ENCODE assay signal across 1 cellular context in the genomic region with DNA sequence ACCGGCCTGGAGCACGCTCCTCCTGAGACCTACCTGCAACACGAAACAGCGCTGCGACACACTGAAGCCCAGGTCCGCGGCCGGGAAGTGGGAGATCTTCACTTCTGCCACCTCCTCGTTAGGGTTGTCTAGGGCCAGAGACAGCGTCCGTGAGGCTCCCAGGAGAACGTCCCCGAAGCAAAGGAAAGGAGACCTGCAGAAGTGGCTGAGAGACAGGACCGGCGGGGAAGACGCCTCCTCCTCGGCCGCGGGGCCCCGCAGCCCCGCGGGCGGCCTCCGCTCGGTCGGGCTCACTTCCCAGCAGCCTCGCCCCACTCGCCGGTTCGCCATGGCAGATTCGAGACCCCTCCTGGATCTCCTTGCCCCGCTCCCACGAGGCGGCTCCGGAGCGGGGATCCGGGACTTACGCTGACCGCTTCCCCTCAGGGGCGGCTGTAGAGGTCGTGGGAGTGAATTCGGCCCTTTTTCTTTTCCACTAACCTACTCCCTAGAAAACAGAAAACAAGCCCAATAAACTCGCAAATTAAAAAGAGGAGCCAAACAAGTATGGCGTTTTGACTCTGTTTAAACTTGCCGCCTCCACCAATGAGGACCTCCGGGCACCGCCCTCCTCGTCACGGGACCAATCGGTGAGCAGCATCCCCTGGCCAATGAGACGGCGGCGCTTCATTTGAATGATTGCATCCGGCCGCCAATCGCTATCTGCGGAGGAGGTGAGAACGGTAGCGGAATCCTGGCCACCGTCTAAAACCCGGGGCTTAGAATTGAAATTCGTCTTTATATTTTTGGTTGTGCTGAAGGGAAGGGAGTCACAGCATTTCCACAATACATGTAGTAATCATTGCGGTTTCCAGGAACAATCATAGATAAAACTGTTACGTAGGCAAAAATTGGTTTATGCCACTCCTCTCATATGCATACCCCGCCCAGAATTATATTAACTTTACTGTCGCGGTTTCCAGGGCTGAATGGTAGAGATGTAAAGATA.
A peak's percentile ranks its signal among the peaks of the same experiment; 100 is the strongest.
TF ChIP-seq lines count a peak whose summit lies in the region.

Gene ASPM (minus strand): TSS at position 562 of the 988 bp plus-strand sequence. CDS start 232 bp downstream, at position 330.

TF ChIP-seq in K562, 482 proteins besides CTCF, POLR2A, EP300 and RAD21 (continued from another document and continues in another):
- TF ChIP-seq, protein P1, sequence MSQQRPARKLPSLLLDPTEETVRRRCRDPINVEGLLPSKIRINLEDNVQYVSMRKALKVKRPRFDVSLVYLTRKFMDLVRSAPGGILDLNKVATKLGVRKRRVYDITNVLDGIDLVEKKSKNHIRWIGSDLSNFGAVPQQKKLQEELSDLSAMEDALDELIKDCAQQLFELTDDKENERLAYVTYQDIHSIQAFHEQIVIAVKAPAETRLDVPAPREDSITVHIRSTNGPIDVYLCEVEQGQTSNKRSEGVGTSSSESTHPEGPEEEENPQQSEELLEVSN (IDR thresholded peaks at IDR 0.05; ENCODE audit: borderline replicate concordance in 1 of 2, extremely low read depth in 1 of 2, insufficient read depth in 1 of 2, insufficient read length in 1 of 2, low read depth in 1 of 2, low read length in 1 of 2, poor library complexity in 1 of 2, severe bottlenecking in 1 of 2), result peak in 1 of 2 experiments; percentile 37
- TF ChIP-seq, protein P2, sequence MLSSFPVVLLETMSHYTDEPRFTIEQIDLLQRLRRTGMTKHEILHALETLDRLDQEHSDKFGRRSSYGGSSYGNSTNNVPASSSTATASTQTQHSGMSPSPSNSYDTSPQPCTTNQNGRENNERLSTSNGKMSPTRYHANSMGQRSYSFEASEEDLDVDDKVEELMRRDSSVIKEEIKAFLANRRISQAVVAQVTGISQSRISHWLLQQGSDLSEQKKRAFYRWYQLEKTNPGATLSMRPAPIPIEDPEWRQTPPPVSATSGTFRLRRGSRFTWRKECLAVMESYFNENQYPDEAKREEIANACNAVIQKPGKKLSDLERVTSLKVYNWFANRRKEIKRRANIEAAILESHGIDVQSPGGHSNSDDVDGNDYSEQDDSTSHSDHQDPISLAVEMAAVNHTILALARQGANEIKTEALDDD (IDR thresholded peaks at IDR 0.05), result 0 out of 2 replicates have a peak, but pooled peaks have one; percentile 5
- peak in 1 of 2 experiments; percentile 79; a peak in 2 of 4 replicates for TF ChIP-seq SIN3A (IDR thresholded peaks at IDR 0.05; ENCODE audit: borderline replicate concordance in 2 of 2, control insufficient read depth in 1 of 2, low read depth in 2 of 2, low read length in 2 of 2)
- TF ChIP-seq MAZ (CRISPR knock-in tag; conservative IDR thresholded peaks at IDR 0.05 in 1 of 2, IDR thresholded peaks at IDR 0.05 in 1 of 2), result peak; percentile 25 to 67
- TF ChIP-seq, protein P3, sequence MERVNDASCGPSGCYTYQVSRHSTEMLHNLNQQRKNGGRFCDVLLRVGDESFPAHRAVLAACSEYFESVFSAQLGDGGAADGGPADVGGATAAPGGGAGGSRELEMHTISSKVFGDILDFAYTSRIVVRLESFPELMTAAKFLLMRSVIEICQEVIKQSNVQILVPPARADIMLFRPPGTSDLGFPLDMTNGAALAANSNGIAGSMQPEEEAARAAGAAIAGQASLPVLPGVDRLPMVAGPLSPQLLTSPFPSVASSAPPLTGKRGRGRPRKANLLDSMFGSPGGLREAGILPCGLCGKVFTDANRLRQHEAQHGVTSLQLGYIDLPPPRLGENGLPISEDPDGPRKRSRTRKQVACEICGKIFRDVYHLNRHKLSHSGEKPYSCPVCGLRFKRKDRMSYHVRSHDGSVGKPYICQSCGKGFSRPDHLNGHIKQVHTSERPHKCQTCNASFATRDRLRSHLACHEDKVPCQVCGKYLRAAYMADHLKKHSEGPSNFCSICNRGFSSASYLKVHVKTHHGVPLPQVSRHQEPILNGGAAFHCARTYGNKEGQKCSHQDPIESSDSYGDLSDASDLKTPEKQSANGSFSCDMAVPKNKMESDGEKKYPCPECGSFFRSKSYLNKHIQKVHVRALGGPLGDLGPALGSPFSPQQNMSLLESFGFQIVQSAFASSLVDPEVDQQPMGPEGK (CRISPR knock-in tag; IDR thresholded peaks at IDR 0.05; ENCODE audit: borderline replicate concordance), result no peak
- 0 out of 2 replicates have a peak, but pooled peaks have one; percentile 27 for TF ChIP-seq USF2 (CRISPR knock-in tag; IDR thresholded peaks at IDR 0.05)
- no peak for TF ChIP-seq GTF2F1 (IDR thresholded peaks at IDR 0.05; ENCODE audit: low read depth, low read length)
- 0 out of 2 replicates have a peak, but pooled peaks have one; percentile 26 for TF ChIP-seq RFX1 (IDR thresholded peaks at IDR 0.05)
- TF ChIP-seq OTX1 (CRISPR knock-in tag; IDR thresholded peaks at IDR 0.05), result no peak
- TF ChIP-seq, protein P4, sequence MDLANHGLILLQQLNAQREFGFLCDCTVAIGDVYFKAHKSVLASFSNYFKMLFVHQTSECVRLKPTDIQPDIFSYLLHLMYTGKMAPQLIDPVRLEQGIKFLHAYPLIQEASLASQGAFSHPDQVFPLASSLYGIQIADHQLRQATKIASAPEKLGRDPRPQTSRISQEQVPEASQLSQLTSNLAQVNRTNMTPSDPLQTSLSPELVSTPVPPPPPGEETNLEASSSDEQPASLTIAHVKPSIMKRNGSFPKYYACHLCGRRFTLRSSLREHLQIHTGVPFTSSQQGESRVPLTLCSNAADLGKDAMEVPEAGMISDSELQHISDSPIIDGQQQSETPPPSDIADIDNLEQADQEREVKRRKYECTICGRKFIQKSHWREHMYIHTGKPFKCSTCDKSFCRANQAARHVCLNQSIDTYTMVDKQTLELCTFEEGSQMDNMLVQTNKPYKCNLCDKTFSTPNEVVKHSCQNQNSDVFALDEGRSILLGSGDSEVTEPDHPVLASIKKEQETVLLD (IDR thresholded peaks at IDR 0.05), result no peak
- TF ChIP-seq ZKSCAN1 (IDR thresholded peaks at IDR 0.05; ENCODE audit: low read depth, low read length), result 0 out of 2 replicates have a peak, but pooled peaks have one; percentile 23
- peak; percentile 75 for TF ChIP-seq SUPT5H (IDR thresholded peaks at IDR 0.05)
- TF ChIP-seq TFE3 (CRISPR knock-in tag; IDR thresholded peaks at IDR 0.05), result peak; percentile 56
- TF ChIP-seq ARHGAP35 (IDR thresholded peaks at IDR 0.05; ENCODE audit: partially characterized antibody), result no peak
- peak in 1 of 2 experiments; percentile 83; a peak in 2 of 3 replicates for TF ChIP-seq CBX3 (IDR thresholded peaks at IDR 0.05; ENCODE audit: borderline replicate concordance in 1 of 2, low read length in 2 of 2)
- TF ChIP-seq, protein P5, sequence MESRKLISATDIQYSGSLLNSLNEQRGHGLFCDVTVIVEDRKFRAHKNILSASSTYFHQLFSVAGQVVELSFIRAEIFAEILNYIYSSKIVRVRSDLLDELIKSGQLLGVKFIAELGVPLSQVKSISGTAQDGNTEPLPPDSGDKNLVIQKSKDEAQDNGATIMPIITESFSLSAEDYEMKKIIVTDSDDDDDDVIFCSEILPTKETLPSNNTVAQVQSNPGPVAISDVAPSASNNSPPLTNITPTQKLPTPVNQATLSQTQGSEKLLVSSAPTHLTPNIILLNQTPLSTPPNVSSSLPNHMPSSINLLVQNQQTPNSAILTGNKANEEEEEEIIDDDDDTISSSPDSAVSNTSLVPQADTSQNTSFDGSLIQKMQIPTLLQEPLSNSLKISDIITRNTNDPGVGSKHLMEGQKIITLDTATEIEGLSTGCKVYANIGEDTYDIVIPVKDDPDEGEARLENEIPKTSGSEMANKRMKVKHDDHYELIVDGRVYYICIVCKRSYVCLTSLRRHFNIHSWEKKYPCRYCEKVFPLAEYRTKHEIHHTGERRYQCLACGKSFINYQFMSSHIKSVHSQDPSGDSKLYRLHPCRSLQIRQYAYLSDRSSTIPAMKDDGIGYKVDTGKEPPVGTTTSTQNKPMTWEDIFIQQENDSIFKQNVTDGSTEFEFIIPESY (CRISPR knock-in tag; IDR thresholded peaks at IDR 0.05), result peak; percentile 80
- no peak for TF ChIP-seq ZBTB12 (CRISPR knock-in tag; IDR thresholded peaks at IDR 0.05)
- TF ChIP-seq FUS (optimal IDR thresholded peaks at IDR 0.05; ENCODE audit: low read depth, low read length), result no peak
- TF ChIP-seq, protein P6, sequence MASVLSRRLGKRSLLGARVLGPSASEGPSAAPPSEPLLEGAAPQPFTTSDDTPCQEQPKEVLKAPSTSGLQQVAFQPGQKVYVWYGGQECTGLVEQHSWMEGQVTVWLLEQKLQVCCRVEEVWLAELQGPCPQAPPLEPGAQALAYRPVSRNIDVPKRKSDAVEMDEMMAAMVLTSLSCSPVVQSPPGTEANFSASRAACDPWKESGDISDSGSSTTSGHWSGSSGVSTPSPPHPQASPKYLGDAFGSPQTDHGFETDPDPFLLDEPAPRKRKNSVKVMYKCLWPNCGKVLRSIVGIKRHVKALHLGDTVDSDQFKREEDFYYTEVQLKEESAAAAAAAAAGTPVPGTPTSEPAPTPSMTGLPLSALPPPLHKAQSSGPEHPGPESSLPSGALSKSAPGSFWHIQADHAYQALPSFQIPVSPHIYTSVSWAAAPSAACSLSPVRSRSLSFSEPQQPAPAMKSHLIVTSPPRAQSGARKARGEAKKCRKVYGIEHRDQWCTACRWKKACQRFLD (CRISPR knock-in tag; IDR thresholded peaks at IDR 0.05), result peak; percentile 38; the same call in 1 of the 2 replicates
- TF ChIP-seq HDGF (IDR thresholded peaks at IDR 0.05), result no peak
- no peak for TF ChIP-seq HDAC6 (IDR thresholded peaks at IDR 0.05; ENCODE audit: low read depth, low read length)
- peak; percentile 83 to 89; a peak in 3 of 4 replicates for TF ChIP-seq UBTF (IDR thresholded peaks at IDR 0.05; ENCODE audit: borderline replicate concordance in 1 of 2, low read depth in 2 of 2, low read length in 2 of 2)
- peak; percentile 70 for TF ChIP-seq CREM (IDR thresholded peaks at IDR 0.05; ENCODE audit: low read depth)
- TF ChIP-seq EZH2 (IDR thresholded peaks at IDR 0.05; ENCODE audit: borderline replicate concordance, low read depth, low read length), result no peak
- peak; percentile 99 for TF ChIP-seq E2F4 (CRISPR knock-in tag; IDR thresholded peaks at IDR 0.05; ENCODE audit: low read depth)
- TF ChIP-seq, protein P7, sequence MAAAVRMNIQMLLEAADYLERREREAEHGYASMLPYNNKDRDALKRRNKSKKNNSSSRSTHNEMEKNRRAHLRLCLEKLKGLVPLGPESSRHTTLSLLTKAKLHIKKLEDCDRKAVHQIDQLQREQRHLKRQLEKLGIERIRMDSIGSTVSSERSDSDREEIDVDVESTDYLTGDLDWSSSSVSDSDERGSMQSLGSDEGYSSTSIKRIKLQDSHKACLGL (CRISPR knock-in tag; IDR thresholded peaks at IDR 0.05; ENCODE audit: borderline replicate concordance, poor library complexity, severe bottlenecking), result peak; percentile 2
- TF ChIP-seq RBFOX2 (IDR thresholded peaks at IDR 0.05; ENCODE audit: low read depth, low read length), result peak; percentile 93
- peak; percentile 86 for TF ChIP-seq TBP (optimal IDR thresholded peaks at IDR 0.05; ENCODE audit: low read depth, low read length)
- peak; percentile 46; the same call in 1 of the 2 replicates for TF ChIP-seq GABPA (tag; conservative IDR thresholded peaks at IDR 0.05; ENCODE audit: low read depth)
- no peak for TF ChIP-seq ZNF436 (CRISPR knock-in tag; IDR thresholded peaks at IDR 0.05)
- TF ChIP-seq, protein P8, sequence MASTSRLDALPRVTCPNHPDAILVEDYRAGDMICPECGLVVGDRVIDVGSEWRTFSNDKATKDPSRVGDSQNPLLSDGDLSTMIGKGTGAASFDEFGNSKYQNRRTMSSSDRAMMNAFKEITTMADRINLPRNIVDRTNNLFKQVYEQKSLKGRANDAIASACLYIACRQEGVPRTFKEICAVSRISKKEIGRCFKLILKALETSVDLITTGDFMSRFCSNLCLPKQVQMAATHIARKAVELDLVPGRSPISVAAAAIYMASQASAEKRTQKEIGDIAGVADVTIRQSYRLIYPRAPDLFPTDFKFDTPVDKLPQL (IDR thresholded peaks at IDR 0.05; ENCODE audit: extremely low read depth, insufficient read length), result peak; percentile 8
